10 cellular contexts compared by ENCODE assay signal in genomic region chr17:70563301-70563820, GRCh38.
DNase-seq lines count a peak whose midpoint lies in the region; ATAC-seq, FAIRE-seq and TF ChIP-seq lines count a peak whose summit lies in the region.
"Had no signal": no experiment of that assay in that cellular context is flagged by ENCODE, and none has a peak within 500 bp of the region (broad histone marks: within the 10 kb centered on the region; RNA-seq: fewer than 3 reads in every experiment).

No MANE protein-coding gene starts in this region.

- H3K4me1 ChIP-seq in kidney (ENCODE audit: control insufficient read depth in 1 of 2, insufficient read depth in 1 of 2, low read depth in 1 of 2, low read length in 2 of 2): no peaks in the 10 kb centered on the region

- no peak for FAIRE-seq in kidney (lab: Jason Lieb, UNC)
- FAIRE-seq: GM19239 had no signal

- no peak overlapping the region for H3K4me3 ChIP-seq in kidney (ENCODE audit: low read length in 2 of 2)

- H3K27ac ChIP-seq in kidney (ENCODE audit: low read depth in 2 of 2, low read length in 2 of 2): no peak overlapping the region

- TF ChIP-seq CTCF in GM13976 (IDR thresholded peaks at IDR 0.05; ENCODE audit: borderline replicate concordance, control extremely low read depth, extremely low read depth, insufficient read depth, missing control alignments) (no peak), kidney (IDR thresholded peaks at IDR 0.05; ENCODE audit: borderline replicate concordance, extremely low read depth, insufficient read depth) (no peak)

- H3K9me3 ChIP-seq in kidney (ENCODE audit: control insufficient read depth in 1 of 2, low read length in 2 of 2): no peaks in the 10 kb centered on the region

- in situ Hi-C loops in Caki2 (cut with HindIII; ENCODE audit: low pct_unique_long_range_greater_than_20kb, low sequenced_read_pairs): no loop called here
- in situ Hi-C loops in GM13976 (cut with MboI; ENCODE audit: low sequenced_read_pairs, unreplicated experiment): loop anchor here (25.0 kb wide), 2 partner anchors 401 to 1001 kb away; partner anchors contain the start of gene KCNJ2

- ATAC-seq in GM18517 (IDR thresholded peaks at IDR 0.05; ENCODE audit: unreplicated experiment) (no peak), GM19452 (IDR thresholded peaks at IDR 0.05; ENCODE audit: unreplicated experiment) (no peak)

- no peak overlapping the region for H3K9ac ChIP-seq in kidney (ENCODE audit: low read length in 2 of 2)

- H3K36me3 ChIP-seq in kidney (ENCODE audit: control insufficient read depth in 1 of 2, insufficient read depth in 2 of 2, low read length in 2 of 2): no peaks in the 10 kb centered on the region

- intact Hi-C loops in kidney (cut with DNase I): no loop called here

- DNase-seq in Caki2 (ENCODE audit: low read depth): peak; percentile 14
- peak; percentile 79 to 97 (median 80) for DNase-seq in NCI-H1417 (lab: John Stamatoyannopoulos, UW)
- peak; percentile 71 for DNase-seq in NCI-H774 (lab: John Stamatoyannopoulos, UW)
- DNase-seq in iris pigment epithelial cell (ENCODE audit: low read depth): peak; percentile 31
- no peak for DNase-seq in GM13976 (ENCODE audit: low spot score)
- no peak for DNase-seq in kidney
- DNase-seq: effector memory CD4-positive, alpha-beta T cell had no signal

Comparison
In these comparisons a context has a peak if more than half of its experiments do, and no peak if none do; other contexts are left out.
1. DNase-seq: peak in Caki2 (single experiment), NCI-H1417 (3 of 3), NCI-H774 (single experiment) and iris pigment epithelial cell (single experiment); none in GM13976 (single experiment) and kidney (single experiment).